In the genomic region with DNA sequence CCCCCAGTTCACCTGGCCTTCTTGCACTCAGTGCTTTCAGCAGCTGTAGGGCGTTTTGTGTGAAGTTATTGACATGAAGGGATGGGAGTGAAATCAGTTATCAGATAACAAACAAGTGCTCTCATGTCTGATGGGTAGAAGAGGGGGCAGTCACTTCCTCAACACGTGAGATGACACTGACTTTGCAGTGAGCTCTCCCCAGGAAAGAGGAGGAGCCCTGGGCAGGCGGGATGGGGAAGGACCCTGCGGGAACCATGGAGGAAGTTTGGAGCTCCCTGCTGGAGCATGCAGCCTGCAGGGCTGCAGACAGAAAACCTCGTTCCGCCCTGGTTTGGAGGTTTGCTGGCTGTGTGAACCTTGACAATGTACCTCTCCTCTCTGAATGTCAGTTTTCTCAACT, we compare ENCODE assay signal across 19 cellular contexts. TPM values are rescaled to one million over a fixed set of nuclear protein-coding genes. Genes with fewer than 3 reads are reported as not detected.
A peak's percentile ranks its signal among the peaks of the same experiment; 100 is the strongest.
DNase-seq lines count a peak whose midpoint lies in the region; TF ChIP-seq lines count a peak whose summit lies in the region.
"Had no signal": no experiment of that assay in that cellular context is flagged by ENCODE, and none has a peak within 500 bp of the region (broad histone marks: within the 10 kb centered on the region; RNA-seq: fewer than 3 reads in every experiment).

No MANE protein-coding gene starts in this region.

- H3K9ac ChIP-seq in endodermal cell (ENCODE audit: extremely low read depth, low read length, poor library complexity, severe bottlenecking), result no peak overlapping the region

- H3K4me3 Mint-ChIP-seq in endodermal cell, result no peak overlapping the region

- H3K27ac ChIP-seq in endodermal cell (ENCODE audit: low read depth, low read length) (no peak overlapping the region), hepatocyte (no peak overlapping the region)
- H3K27ac ChIP-seq: Peyer's patch had no signal

- 46 to 59% methylated on average over 6 of the region's 6 CpGs for WGBS in endodermal cell (ENCODE audit: insufficient coverage in 1 of 2, insufficient read length in 1 of 2), 2 experiments
- WGBS in hepatocyte (ENCODE audit: low lambda C conversion rate, missing lambda C conversion rate), result 44% methylated on average over 6 of the region's 6 CpGs

- intact Hi-C loops in head of caudate nucleus (cut with DNase I), result no loop called here

- no peaks in the 10 kb centered on the region for H3K27me3 ChIP-seq in endodermal cell (ENCODE audit: control insufficient read depth, insufficient read depth, low read length, poor library complexity, severe bottlenecking)
- peaks cover 18% of the 10 kb centered on the region for H3K27me3 ChIP-seq in hepatocyte
- H3K27me3 ChIP-seq: BE2C, Peyer's patch had no signal

- no peak for TF ChIP-seq CTCF in endodermal cell (conservative IDR thresholded peaks at IDR 0.05)
- TF ChIP-seq CTCF in hepatocyte (IDR thresholded peaks at IDR 0.05; ENCODE audit: poor library complexity), result no peak

- H3K36me3 Mint-ChIP-seq in endodermal cell (ENCODE audit: low read depth), result no peaks in the 10 kb centered on the region

- no peaks in the 10 kb centered on the region for H3K4me1 ChIP-seq in endodermal cell (ENCODE audit: control insufficient read depth, insufficient read depth, low read length)
- H3K4me1 ChIP-seq in hepatocyte (ENCODE audit: insufficient read depth), result no peaks in the 10 kb centered on the region
- H3K4me1 ChIP-seq: BE2C, HAP-1, Peyer's patch had no signal

- H3K36me3 ChIP-seq in endodermal cell (ENCODE audit: control insufficient read depth, insufficient read depth, low read length) (no peaks in the 10 kb centered on the region), hepatocyte (replicated peaks; ENCODE audit: insufficient read depth, low read depth) (no peaks in the 10 kb centered on the region)
- H3K36me3 ChIP-seq: BE2C, HAP-1, Peyer's patch had no signal

- H3K4me1 Mint-ChIP-seq in endodermal cell, result peaks cover 2% of the 10 kb centered on the region

- no peaks in the 10 kb centered on the region for H3K79me2 ChIP-seq in hepatocyte

- H4K20me1 ChIP-seq in hepatocyte (ENCODE audit: insufficient read depth, poor library complexity, severe bottlenecking), result no peaks in the 10 kb centered on the region

- no peaks in the 10 kb centered on the region for H3K9me3 ChIP-seq in endodermal cell (ENCODE audit: control insufficient read depth, low read length)
- H3K9me3 ChIP-seq in hepatocyte (ENCODE audit: low read depth), result no peaks in the 10 kb centered on the region
- H3K9me3 ChIP-seq: BE2C, HAP-1, Peyer's patch had no signal

- no peaks in the 10 kb centered on the region for H3K9me3 Mint-ChIP-seq in endodermal cell

- no peak overlapping the region for H3K27ac Mint-ChIP-seq in endodermal cell

- H3K4me3 ChIP-seq in endodermal cell (ENCODE audit: low read length) (no peak overlapping the region), hepatocyte (no peak overlapping the region)
- H3K4me3 ChIP-seq: HAP-1, Peyer's patch had no signal

- no peaks in the 10 kb centered on the region for H3K9me2 ChIP-seq in hepatocyte (replicated peaks; ENCODE audit: insufficient read depth)

- DNase-seq in NCI-H345 (lab: John Stamatoyannopoulos, UW) (peak; percentile 31), NCI-H345 treated with DMSO at 0.1 percent for 48 hours (lab: John Stamatoyannopoulos, UW; ENCODE audit: unreplicated experiment) (no peak), NCI-H2227 (lab: John Stamatoyannopoulos, UW; ENCODE audit: unreplicated experiment) (peak; percentile 25), endodermal cell (peak; percentile 53), head of caudate nucleus (no peak), NCI-H748 treated with DMSO at 0.1 percent for 48 hours (lab: John Stamatoyannopoulos, UW) (no peak), hepatocyte (ENCODE audit: low spot score) (no peak)
- DNase-seq: BE2C, DMS79 treated with DMSO at 0.1 percent for 48 hours, KBM-7, MV-4-11, NCI-H1694 treated with DMSO at 0.1 percent for 48 hours, NCI-H2107, Peyer's patch had no signal

- no peak overlapping the region for H3K4me2 ChIP-seq in hepatocyte

- H3K27me3 Mint-ChIP-seq in endodermal cell (ENCODE audit: insufficient read depth), result peaks cover 7% of the 10 kb centered on the region

- no peak overlapping the region for H2AFZ ChIP-seq in hepatocyte

RNA-seq across cellular contexts. Expression of gene GPR26, which starts 38.7 kb away (rescaled TPM):
- not detected for total RNA-seq in endodermal cell
- not detected for polyA plus RNA-seq in endodermal cell (2013, experiment 1 of 2)
- polyA plus RNA-seq in endodermal cell (2013, experiment 2 of 2), result not detected
- 0.04 TPM in 1 of 2 replicates, not detected in the other for total RNA-seq in hepatocyte
- polyA plus RNA-seq in hepatocyte, result not detected in 2 replicates
- total RNA-seq: A673, HT1080, NCI-H460, OCI-LY7, Peyer's patch had no signal

Comparison
In these comparisons a context has a peak if more than half of its experiments do, and no peak if none do; other contexts are left out.
1. DNase-seq: peak in NCI-H345 (single experiment), NCI-H2227 (single experiment) and endodermal cell (single experiment); none in NCI-H345 treated with DMSO at 0.1 percent for 48 hours (single experiment), head of caudate nucleus (0 of 42), NCI-H748 treated with DMSO at 0.1 percent for 48 hours (single experiment) and hepatocyte (single experiment).